In genomic region chr15:65215496-65215895, GRCh38 we compare ENCODE assay signal across 7 cellular contexts. TPM values are rescaled to one million over a fixed set of nuclear protein-coding genes. Genes with fewer than 3 reads are reported as not detected.
"Had no signal": no experiment of that assay in that cellular context is flagged by ENCODE, and none has a peak within 500 bp of the region (broad histone marks: within the 10 kb centered on the region; RNA-seq: fewer than 3 reads in every experiment).

No MANE protein-coding gene starts in this region.

- ATAC-seq: GM23338 had no signal

- H3K4me2 ChIP-seq: GM23338 had no signal

- H3K4me3 Mint-ChIP-seq: GM23338, H9, IgD-negative memory B cell had no signal

- H2AFZ ChIP-seq: GM23338 had no signal

- H3K9me3 Mint-ChIP-seq: GM23338, H9, IgD-negative memory B cell had no signal

- H3K4me3 ChIP-seq: GM23338 had no signal

- H3K27ac Mint-ChIP-seq: GM23338, H9, IgD-negative memory B cell had no signal

- DNase-seq: H9, HCEC 1CT had no signal

- H3K36me3 Mint-ChIP-seq: IgD-negative memory B cell had no signal

- H3K27me3 Mint-ChIP-seq: IgD-negative memory B cell had no signal

- FAIRE-seq: H1, H54, HTR-8/SVneo had no signal

RNA-seq across cellular contexts. Expression of gene CILP, which starts 4.2 kb away (rescaled TPM):
- total RNA-seq: H1 had no signal
- polyA plus RNA-seq: GM23338, IgD-negative memory B cell had no signal
